Comparison of ENCODE assay signal across 8 cellular contexts in genomic region chr12:91355150-91356006, GRCh38.
DNase-seq lines count a peak whose midpoint lies in the region; ATAC-seq and TF ChIP-seq lines count a peak whose summit lies in the region.

No MANE protein-coding gene starts in this region.

- no peak overlapping the region for H3K4ac ChIP-seq in trophoblast cell (ENCODE audit: low read depth, low read length)

- intact Hi-C loops in PC-3 (cut with micrococcal nuclease) (loop anchor here (1.0 kb wide), 4 partner anchors 177 to 396 kb away; no protein-coding TSS in a partner anchor), head of caudate nucleus (cut with DNase I) (loop anchor here (10.0 kb wide), 1 partner anchor 381 kb away; no protein-coding TSS in a partner anchor)

- in situ Hi-C loops in G401 (cut with HindIII; ENCODE audit: low sequenced_read_pairs): no loop called here

- no CpG with 5 or more reads among the region's 8 CpGs for WGBS in trophoblast cell (ENCODE audit: extremely low coverage, insufficient coverage, insufficient read length)

- POLR2A ChIA-PET in PC-3 (lab: Charles Lee; ENCODE audit: unreplicated experiment): no interaction called here

- ATAC-seq in GM21529 (IDR thresholded peaks at IDR 0.05; ENCODE audit: unreplicated experiment): peak; percentile 99
- peak; percentile 92 for ATAC-seq in PC-3
- peak; percentile 61 to 88 for ATAC-seq in activated naive CD4-positive, alpha-beta T cell treated with anti-CD3 and anti-CD28 coated beads, Interleukin-2, amount 50 U/mL, for 72 hours

- H3K4me3 ChIP-seq in PC-3 (ENCODE audit: low read length) (no peak overlapping the region), trophoblast cell (ENCODE audit: low read depth, low read length) (no peak overlapping the region)

- H2BK120ac ChIP-seq in trophoblast cell (ENCODE audit: insufficient read depth, low read length, poor library complexity): no peak overlapping the region

- CTCF ChIA-PET in PC-3 (lab: Charles Lee): interaction anchor here (0.5 to 1.3 kb wide), 2 partner anchors 86 to 410 kb away, joined by 3 to 5 read pairs; no protein-coding TSS in a partner anchor

- no peak overlapping the region for H4K12ac ChIP-seq in trophoblast cell (ENCODE audit: low read depth, low read length)

- no peaks in the 10 kb centered on the region for H3K9me3 Mint-ChIP-seq in activated naive CD4-positive, alpha-beta T cell treated with anti-CD3 and anti-CD28 coated beads, Interleukin-2, amount 50 U/mL, for 72 hours

- DNase-seq in G401 (ENCODE audit: low spot score) (peak; percentile 87), HT1080 (ENCODE audit: low read depth) (peak; percentile 64), PC-3 (peak; percentile 82), head of caudate nucleus (peak; percentile 24 to 89 (median 70)), trophoblast cell (peak; percentile 61 to 84), GOT3 (lab: John Stamatoyannopoulos, UW) (no peak)
- DNase-seq in activated naive CD4-positive, alpha-beta T cell treated with anti-CD3 and anti-CD28 coated beads, Interleukin-2, amount 50 U/mL, for 72 hours (ENCODE audit: low spot score in 2 of 2): peak in 1 of 2 donors; percentile 25

- no peak overlapping the region for H3K9ac ChIP-seq in PC-3 (ENCODE audit: low read length)
- H3K9ac ChIP-seq in trophoblast cell (ENCODE audit: low read length): no peak overlapping the region

- H3K79me2 ChIP-seq in PC-3 (ENCODE audit: low read length): no peaks in the 10 kb centered on the region
- no peaks in the 10 kb centered on the region for H3K79me2 ChIP-seq in trophoblast cell (ENCODE audit: control insufficient read depth, insufficient read depth, low read length, poor library complexity)

- no peak overlapping the region for H4K8ac ChIP-seq in trophoblast cell (ENCODE audit: low read depth, low read length)

- H2AK5ac ChIP-seq in trophoblast cell (ENCODE audit: low read length): no peak overlapping the region

- H3K27ac ChIP-seq in PC-3 (ENCODE audit: low read length) (no peak overlapping the region), trophoblast cell (ENCODE audit: low read depth, low read length) (no peak overlapping the region)

- H3K4me1 ChIP-seq in PC-3 (ENCODE audit: insufficient read depth, low read length): no peaks in the 10 kb centered on the region
- H3K4me1 ChIP-seq in trophoblast cell (ENCODE audit: control insufficient read depth in 1 of 2, insufficient read depth in 2 of 2, low read length in 2 of 2): peaks cover 0 to 6% of the 10 kb centered on the region in 2 experiments

- no peak overlapping the region for H3K18ac ChIP-seq in trophoblast cell (ENCODE audit: low read length)

- TF ChIP-seq CTCF in PC-3 (conservative IDR thresholded peaks at IDR 0.05; ENCODE audit: low read depth, low read length): peak; percentile 95

- H3K27me3 ChIP-seq in PC-3 (ENCODE audit: low read length) (no peaks in the 10 kb centered on the region), trophoblast cell (ENCODE audit: insufficient read depth, low read length) (no peaks in the 10 kb centered on the region)

- H3K79me1 ChIP-seq in trophoblast cell (ENCODE audit: low read length): peaks cover 9% of the 10 kb centered on the region

- H3K36me3 ChIP-seq in PC-3 (ENCODE audit: low read depth, low read length): no peaks in the 10 kb centered on the region
- H3K36me3 ChIP-seq in trophoblast cell (ENCODE audit: control insufficient read depth in 1 of 2, insufficient read depth in 2 of 2, low read length in 2 of 2): peaks cover 0 to 2% of the 10 kb centered on the region in 2 experiments

- H3K27ac Mint-ChIP-seq in activated naive CD4-positive, alpha-beta T cell treated with anti-CD3 and anti-CD28 coated beads, Interleukin-2, amount 50 U/mL, for 72 hours: no peak overlapping the region

- no peaks in the 10 kb centered on the region for H3K36me3 Mint-ChIP-seq in activated naive CD4-positive, alpha-beta T cell treated with anti-CD3 and anti-CD28 coated beads, Interleukin-2, amount 50 U/mL, for 72 hours

- no peak overlapping the region for H3K4me2 ChIP-seq in PC-3 (ENCODE audit: low read length)
- no peak overlapping the region for H3K4me2 ChIP-seq in trophoblast cell (ENCODE audit: low read length)

- no peak overlapping the region for H4K91ac ChIP-seq in trophoblast cell (ENCODE audit: low read depth, low read length)

- no peaks in the 10 kb centered on the region for H3K9me2 ChIP-seq in PC-3 (replicated peaks; ENCODE audit: low read length)

- H2BK12ac ChIP-seq in trophoblast cell (ENCODE audit: low read length): no peak overlapping the region

- H3K9me3 ChIP-seq in PC-3 (ENCODE audit: low read length) (no peaks in the 10 kb centered on the region), trophoblast cell (ENCODE audit: insufficient read depth, low read depth, low read length) (no peaks in the 10 kb centered on the region)

- no peaks in the 10 kb centered on the region for H4K20me1 ChIP-seq in PC-3 (ENCODE audit: low read length)

- BruUV-seq in PC-3 (replicated peaks; lab: Mats Ljungman, UMichigan): no TSS peak

- H2BK5ac ChIP-seq in trophoblast cell (ENCODE audit: low read depth, low read length, poor library complexity): no peak overlapping the region

- H2AFZ ChIP-seq in PC-3 (ENCODE audit: low read length) (no peak overlapping the region), trophoblast cell (ENCODE audit: insufficient read depth, low read length, poor library complexity) (no peak overlapping the region)

- no peaks in the 10 kb centered on the region for H3F3A ChIP-seq in PC-3 (ENCODE audit: low read length, unreplicated experiment)

- H3K23ac ChIP-seq in trophoblast cell (ENCODE audit: low read length): no peak overlapping the region

- no peak overlapping the region for H3K14ac ChIP-seq in trophoblast cell (ENCODE audit: low read length)
